ENCODE assay signal across 1 cellular context in the genomic region with DNA sequence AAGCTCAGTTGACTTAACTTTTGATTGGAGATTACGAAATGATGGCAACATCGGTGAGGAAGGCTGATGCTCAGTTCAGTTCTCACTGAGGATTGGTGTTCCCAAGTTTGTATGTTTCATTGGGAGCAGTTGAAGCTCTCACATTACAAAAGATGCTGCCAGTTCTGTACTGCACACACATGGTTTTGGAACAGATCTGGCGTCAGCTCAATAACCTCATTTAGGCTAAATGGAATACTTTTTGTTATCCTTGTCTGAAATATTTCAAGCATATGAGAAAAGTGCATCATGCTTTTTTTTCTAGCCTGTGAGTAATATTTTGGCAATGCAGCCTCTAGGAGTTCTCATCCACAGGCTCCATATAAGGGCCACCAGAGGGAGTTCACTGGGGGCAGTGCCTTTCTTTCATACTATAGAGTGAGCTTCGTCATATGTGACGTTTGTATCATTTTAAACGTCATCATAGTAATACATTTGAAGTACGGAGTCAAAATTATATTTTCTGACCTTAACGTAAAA.
TF ChIP-seq lines count a peak whose summit lies in the region.

No MANE protein-coding gene starts in this region.

TF ChIP-seq in HCT116, 20 proteins besides CTCF, POLR2A, EP300 and RAD21 (continued from another document):
- TF ChIP-seq, protein P1, sequence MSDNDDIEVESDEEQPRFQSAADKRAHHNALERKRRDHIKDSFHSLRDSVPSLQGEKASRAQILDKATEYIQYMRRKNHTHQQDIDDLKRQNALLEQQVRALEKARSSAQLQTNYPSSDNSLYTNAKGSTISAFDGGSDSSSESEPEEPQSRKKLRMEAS (IDR thresholded peaks at IDR 0.05) = no peak
- TF ChIP-seq, protein P2, sequence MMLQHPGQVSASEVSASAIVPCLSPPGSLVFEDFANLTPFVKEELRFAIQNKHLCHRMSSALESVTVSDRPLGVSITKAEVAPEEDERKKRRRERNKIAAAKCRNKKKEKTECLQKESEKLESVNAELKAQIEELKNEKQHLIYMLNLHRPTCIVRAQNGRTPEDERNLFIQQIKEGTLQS (IDR thresholded peaks at IDR 0.05) = no peak
- TF ChIP-seq ZNF274 (IDR thresholded peaks at IDR 0.05; ENCODE audit: low read depth, low read length) = no peak
- no peak for TF ChIP-seq CEBPB (IDR thresholded peaks at IDR 0.05; ENCODE audit: low read depth)
- no peak for TF ChIP-seq TCF7L2 (IDR thresholded peaks at IDR 0.05; ENCODE audit: borderline replicate concordance, extremely low read depth, insufficient read depth, insufficient read length)
- no peak for TF ChIP-seq EZH2phosphoT487 (IDR thresholded peaks at IDR 0.05; ENCODE audit: borderline replicate concordance)
- TF ChIP-seq FOSL1 (IDR thresholded peaks at IDR 0.05; ENCODE audit: low read depth) = no peak
- TF ChIP-seq SP1 (IDR thresholded peaks at IDR 0.05; ENCODE audit: low read depth) = no peak
